ENCODE assay signal across 1 cellular context in genomic region chr4:153234923-153235322, GRCh38.
TF ChIP-seq lines count a peak whose summit lies in the region.

No MANE protein-coding gene starts in this region.

TF ChIP-seq in SK-N-SH, 30 proteins besides CTCF, POLR2A, EP300 and RAD21 (continued from another document):
- TF ChIP-seq USF2 (IDR thresholded peaks at IDR 0.05; ENCODE audit: borderline replicate concordance, low read depth, low read length) = no peak
- peak; percentile 83 for TF ChIP-seq JUND (IDR thresholded peaks at IDR 0.05)
- no peak for TF ChIP-seq FOXJ3 (CRISPR knock-in tag; IDR thresholded peaks at IDR 0.05)
- no peak for TF ChIP-seq MEF2A (IDR thresholded peaks at IDR 0.05; ENCODE audit: borderline replicate concordance, low read depth)
- no peak for TF ChIP-seq CHD2 (IDR thresholded peaks at IDR 0.05; ENCODE audit: low read length, partially characterized antibody)
- no peak for TF ChIP-seq TEAD4 (IDR thresholded peaks at IDR 0.05; ENCODE audit: borderline replicate concordance, insufficient read depth)
- no peak for TF ChIP-seq MAX (IDR thresholded peaks at IDR 0.05; ENCODE audit: low read depth)
- TF ChIP-seq RXRA (IDR thresholded peaks at IDR 0.05; ENCODE audit: borderline replicate concordance, low read depth) = no peak
- TF ChIP-seq, protein P1, sequence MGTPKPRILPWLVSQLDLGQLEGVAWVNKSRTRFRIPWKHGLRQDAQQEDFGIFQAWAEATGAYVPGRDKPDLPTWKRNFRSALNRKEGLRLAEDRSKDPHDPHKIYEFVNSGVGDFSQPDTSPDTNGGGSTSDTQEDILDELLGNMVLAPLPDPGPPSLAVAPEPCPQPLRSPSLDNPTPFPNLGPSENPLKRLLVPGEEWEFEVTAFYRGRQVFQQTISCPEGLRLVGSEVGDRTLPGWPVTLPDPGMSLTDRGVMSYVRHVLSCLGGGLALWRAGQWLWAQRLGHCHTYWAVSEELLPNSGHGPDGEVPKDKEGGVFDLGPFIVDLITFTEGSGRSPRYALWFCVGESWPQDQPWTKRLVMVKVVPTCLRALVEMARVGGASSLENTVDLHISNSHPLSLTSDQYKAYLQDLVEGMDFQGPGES (IDR thresholded peaks at IDR 0.05; ENCODE audit: low read depth, low read length) = no peak
- no peak for TF ChIP-seq NRF1 (IDR thresholded peaks at IDR 0.05; ENCODE audit: low read depth, low read length)
- peak; percentile 35; the same call in 1 of the 2 replicates for TF ChIP-seq NFIC (IDR thresholded peaks at IDR 0.05; ENCODE audit: borderline replicate concordance)
- no peak for TF ChIP-seq YY1 (IDR thresholded peaks at IDR 0.05; ENCODE audit: low read depth)
- TF ChIP-seq GABPA (IDR thresholded peaks at IDR 0.05; ENCODE audit: low read depth) = no peak
- peak; percentile 32; the same call in 1 of the 2 replicates for TF ChIP-seq POLR2AphosphoS5 (IDR thresholded peaks at IDR 0.05; ENCODE audit: low read depth, low read length)
- no peak for TF ChIP-seq ELF1 (IDR thresholded peaks at IDR 0.05)
- TF ChIP-seq SIN3A (IDR thresholded peaks at IDR 0.05; ENCODE audit: borderline replicate concordance, low read depth, low read length) = no peak
